Comparison of ENCODE assay signal across 14 cellular contexts in genomic region chr1:35691571-35692220, GRCh38. TPM values are rescaled to one million over a fixed set of nuclear protein-coding genes. Genes with fewer than 3 reads are reported as not detected.
DNase-seq lines count a peak whose midpoint lies in the region; FAIRE-seq and TF ChIP-seq lines count a peak whose summit lies in the region.
"Had no signal": no experiment of that assay in that cellular context is flagged by ENCODE, and none has a peak within 500 bp of the region (broad histone marks: within the 10 kb centered on the region; RNA-seq: fewer than 3 reads in every experiment).

No MANE protein-coding gene starts in this region.

- H4K5ac ChIP-seq in H1 (ENCODE audit: insufficient read length, low read depth, low read length): no peak overlapping the region

- H2BK5ac ChIP-seq in H1 (ENCODE audit: low read depth, low read length): no peak overlapping the region

- H3K36me3 Mint-ChIP-seq in activated T-cell treated with anti-CD3 and anti-CD28 coated beads, Interleukin-2, amount 50 U/mL, for 24 hours (ENCODE audit: low read depth): no peaks in the 10 kb centered on the region
- H3K36me3 Mint-ChIP-seq: CD4-positive, alpha-beta memory T cell had no signal

- no peak overlapping the region for H3K56ac ChIP-seq in H1 (replicated peaks; ENCODE audit: insufficient read length, low read depth, low read length)

- H3K79me2 ChIP-seq in H1 (ENCODE audit: control insufficient read depth in 1 of 2, insufficient read depth in 2 of 2, low read length in 2 of 2): no peaks in the 10 kb centered on the region

- no peak overlapping the region for H2BK15ac ChIP-seq in H1 (ENCODE audit: low read length)

- no peaks in the 10 kb centered on the region for H3K9me3 ChIP-seq in H1 (ENCODE audit: insufficient read depth in 2 of 2, low read depth in 1 of 2, low read length in 1 of 2)

- peaks cover 2 to 14% (median 5%) of the 10 kb centered on the region in 4 experiments; a peak in 6 of 7 replicates for H3K4me1 ChIP-seq in H1 (replicated peaks in 1 of 4; ENCODE audit: control insufficient read depth in 3 of 4, insufficient read depth in 4 of 4, low read length in 3 of 4)

- H4K20me1 ChIP-seq in H1 (replicated peaks in 1 of 2; ENCODE audit: control insufficient read depth in 1 of 2, insufficient read depth in 2 of 2, low read length in 2 of 2): no peaks in the 10 kb centered on the region

- H2BK120ac ChIP-seq in H1 (replicated peaks; ENCODE audit: low read depth, low read length): no peak overlapping the region

- no peak overlapping the region for H3K4ac ChIP-seq in H1 (replicated peaks; ENCODE audit: insufficient read length, low read depth, low read length)

- H3K79me1 ChIP-seq in H1 (ENCODE audit: low read depth, low read length): no peaks in the 10 kb centered on the region

- no peaks in the 10 kb centered on the region for H3K4me1 Mint-ChIP-seq in activated T-cell treated with anti-CD3 and anti-CD28 coated beads, Interleukin-2, amount 50 U/mL, for 24 hours (ENCODE audit: low read depth)
- H3K4me1 Mint-ChIP-seq: CD4-positive, alpha-beta memory T cell had no signal

- H3K9me3 Mint-ChIP-seq in activated T-cell treated with anti-CD3 and anti-CD28 coated beads, Interleukin-2, amount 50 U/mL, for 24 hours: no peaks in the 10 kb centered on the region
- H3K9me3 Mint-ChIP-seq: CD4-positive, alpha-beta memory T cell; T-helper 1 cell treated with Interleukin-12 subunit alpha and Interleukin-12 subunit beta and Interleukin-4 antibody, amounts not matched to agents 30 μg/mL and 1 μg/mL, for 36 hours had no signal

- H3K27ac ChIP-seq in H1 (ENCODE audit: low read depth, low read length): no peak overlapping the region
- H3K27ac ChIP-seq: 22Rv1 had no signal

- H2BK12ac ChIP-seq in H1 (ENCODE audit: low read depth, low read length): 0 out of 2 replicates have a peak overlapping the region, but pooled peaks have one; percentile 9

- H3K36me3 ChIP-seq in H1 (ENCODE audit: control insufficient read depth in 2 of 4, insufficient read depth in 4 of 4, low read length in 3 of 4): no peaks in the 10 kb centered on the region

- H3K14ac ChIP-seq in H1 (ENCODE audit: insufficient read length): no peak overlapping the region

- H3K27me3 Mint-ChIP-seq in activated T-cell treated with anti-CD3 and anti-CD28 coated beads, Interleukin-2, amount 50 U/mL, for 24 hours: peaks cover 8% of the 10 kb centered on the region

- TF ChIP-seq EP300 in H1 (IDR thresholded peaks at IDR 0.05; ENCODE audit: borderline replicate concordance in 1 of 2, low read depth in 2 of 2, low read length in 2 of 2): no peak

- no peak overlapping the region for H3K23ac ChIP-seq in H1 (ENCODE audit: insufficient read length)

- H3K23me2 ChIP-seq in H1 (ENCODE audit: low read depth, low read length): no peaks in the 10 kb centered on the region

- no peak overlapping the region for H4K91ac ChIP-seq in H1 (replicated peaks; ENCODE audit: insufficient read length, low read length)

- H3K27ac Mint-ChIP-seq in activated T-cell treated with anti-CD3 and anti-CD28 coated beads, Interleukin-2, amount 50 U/mL, for 24 hours: no peak overlapping the region
- H3K27ac Mint-ChIP-seq: CD4-positive, alpha-beta memory T cell; T-helper 1 cell treated with Interleukin-12 subunit alpha and Interleukin-12 subunit beta and Interleukin-4 antibody, amounts not matched to agents 30 μg/mL and 1 μg/mL, for 36 hours had no signal

- FAIRE-seq in H1 (lab: Jason Lieb, UNC): no peak

- TF ChIP-seq CTCF in H1 (IDR thresholded peaks at IDR 0.05; ENCODE audit: control extremely low read depth in 1 of 3, insufficient read depth in 1 of 3, low read depth in 1 of 3, low read length in 3 of 3): no peak

- no peak overlapping the region for H2BK20ac ChIP-seq in H1 (ENCODE audit: low read length)

- DNase-seq in DMS 273 (lab: John Stamatoyannopoulos, UW; ENCODE audit: unreplicated experiment) (peak; percentile 17), DMS 273 treated with DMSO at 0.1 percent for 48 hours (lab: John Stamatoyannopoulos, UW) (no peak), DMS79 (lab: John Stamatoyannopoulos, UW) (peak; percentile 44), NCI-H2196 treated with DMSO at 0.1 percent for 48 hours (lab: John Stamatoyannopoulos, UW; ENCODE audit: unreplicated experiment) (peak; percentile 11), H1 (ENCODE audit: low read depth in 1 of 2, low spot score in 2 of 2) (no peak), NCI-H345 (lab: John Stamatoyannopoulos, UW) (no peak)
- DNase-seq in activated T-cell treated with anti-CD3 and anti-CD28 coated beads, Interleukin-2, amount 50 U/mL, for 24 hours: no peak
- no peak for DNase-seq in stimulated activated CD8-positive, alpha-beta memory T cell treated with anti-CD3 and anti-CD28 coated beads, Interleukin-4, amount 100 ng/mL, for 48 hours
- DNase-seq: CD4-positive, alpha-beta memory T cell; Karpas-422; MM.1S; NCI-H1930 had no signal

- peak overlapping the region; percentile 53; the same call in 1 of the 2 replicates for H3K18ac ChIP-seq in H1 (ENCODE audit: extremely low read depth, low read length)

- H2AFZ ChIP-seq in H1 (ENCODE audit: low read length): no peak overlapping the region

- TF ChIP-seq POLR2A in H1 (IDR thresholded peaks at IDR 0.05; ENCODE audit: control extremely low read depth in 1 of 2, low read depth in 2 of 2, low read length in 2 of 2): no peak

- no peak overlapping the region; the same call in 1 of the 2 replicates for H4K8ac ChIP-seq in H1 (ENCODE audit: extremely low read depth, insufficient read depth, low read length)

- no peak for TF ChIP-seq RAD21 in H1 (IDR thresholded peaks at IDR 0.05 in 1 of 2, conservative IDR thresholded peaks at IDR 0.05 in 1 of 2; ENCODE audit: low read depth in 2 of 2, low read length in 2 of 2)

- CTCF ChIA-PET in H1 (lab: Charles Lee; ENCODE audit: partially characterized antibody): interaction anchor here (0.9 to 5.3 kb wide), 5 partner anchors 8 to 46 kb away, joined by 3 to 29 read pairs (median 3); no protein-coding TSS in a partner anchor

- H2AK5ac ChIP-seq in H1 (ENCODE audit: low read depth, low read length): no peak overlapping the region

- H3K9ac ChIP-seq in H1 (replicated peaks in 1 of 4; ENCODE audit: extremely low read depth in 1 of 4, low read depth in 3 of 4, low read length in 3 of 4): no peak overlapping the region

- POLR2A ChIA-PET in H1 (lab: Charles Lee; ENCODE audit: partially characterized antibody): interaction anchor here (0.7 to 3.2 kb wide), 8 partner anchors 8 to 107 kb away, joined by 3 to 11 read pairs (median 4); partner anchors contain the start of gene C1orf216

- WGBS in H1 (ENCODE audit: extremely low coverage in 1 of 2, insufficient coverage in 1 of 2, insufficient read length in 1 of 2, insufficient replicate concordance in 2 of 2, low coverage in 1 of 2, low lambda C conversion rate in 2 of 2, missing lambda C conversion rate in 1 of 2), 2 experiments: 85% methylated on average over 8 of the region's 8 CpGs; no CpG with 5 or more reads in 1 of the 2 experiments

- H3K27me3 ChIP-seq in H1 (replicated peaks in 1 of 4; ENCODE audit: control insufficient read depth in 3 of 4, extremely low read depth in 1 of 4, insufficient read depth in 3 of 4, low read length in 3 of 4): no peaks in the 10 kb centered on the region

- H3K4me3 ChIP-seq in H1 (ENCODE audit: extremely low read depth in 1 of 4, insufficient read depth in 2 of 4, low read depth in 3 of 4, low read length in 4 of 4): no peak overlapping the region

- no peak overlapping the region for H3K4me3 Mint-ChIP-seq in activated T-cell treated with anti-CD3 and anti-CD28 coated beads, Interleukin-2, amount 50 U/mL, for 24 hours
- H3K4me3 Mint-ChIP-seq: CD4-positive, alpha-beta memory T cell; T-helper 1 cell treated with Interleukin-12 subunit alpha and Interleukin-12 subunit beta and Interleukin-4 antibody, amounts not matched to agents 30 μg/mL and 1 μg/mL, for 36 hours had no signal

- H3K4me2 ChIP-seq in H1 (ENCODE audit: insufficient read depth in 1 of 2, low read depth in 2 of 2, low read length in 2 of 2): peak overlapping the region; percentile 13 to 52; a peak in 2 of 4 replicates

TF ChIP-seq in H1, 55 proteins besides CTCF, POLR2A, EP300 and RAD21 (continues in another document):
- no peak for TF ChIP-seq CHD1 (IDR thresholded peaks at IDR 0.05; ENCODE audit: low read depth, low read length)
- TF ChIP-seq SRF (IDR thresholded peaks at IDR 0.05; ENCODE audit: low read depth, low read length): no peak
- TF ChIP-seq HDAC6 (IDR thresholded peaks at IDR 0.05; ENCODE audit: low read depth, low read length): no peak
- no peak for TF ChIP-seq NANOG (IDR thresholded peaks at IDR 0.05; ENCODE audit: insufficient read depth, low read depth, low read length, poor library complexity, severe bottlenecking)
- TF ChIP-seq EZH2 (IDR thresholded peaks at IDR 0.05; ENCODE audit: low read depth, low read length, severe bottlenecking): no peak
- TF ChIP-seq HDAC2 (IDR thresholded peaks at IDR 0.05; ENCODE audit: borderline replicate concordance in 1 of 2, low read depth in 2 of 2, low read length in 2 of 2): no peak

RNA-seq across cellular contexts. Expression of gene C1orf216, which starts 27.0 kb away (rescaled TPM):
- total RNA-seq in H1 (2021; fragmentation: NEBNext Ultra II Directional; extraction: Animal tissue kit (Norgen Biotek cat#: 25700)): 10.8 and 12.8 TPM in 2 replicates
- polyA plus RNA-seq in H1 (2011; rRNA removed): 7.3 and 7.5 TPM in 2 replicates
- 11.7 TPM for polyA plus RNA-seq in H1 (2011; cell fraction: cytosol; rRNA removed)
- 10.3 TPM for polyA plus RNA-seq in H1 (2011; cell fraction: nucleus; rRNA removed)
- 12.2 to 13.3 TPM (median 12.6 TPM) in 4 replicates for polyA plus RNA-seq in H1 (2012, experiment 1 of 2)
- polyA plus RNA-seq in H1 (2012, experiment 2 of 2): 5.7 TPM
- 3.8 TPM for polyA plus RNA-seq in H1 (2013, experiment 1 of 2)
- polyA plus RNA-seq in H1 (2013, experiment 2 of 2): 3.6 TPM
- 13.0 and 13.7 TPM in 2 replicates for polyA minus RNA-seq in H1 (2011; rRNA and poly(A)+ RNA removed)
- 7.0 TPM for polyA minus RNA-seq in H1 (2011; cell fraction: cytosol; rRNA and poly(A)+ RNA removed)
- polyA minus RNA-seq in H1 (2011; cell fraction: nucleus; rRNA and poly(A)+ RNA removed): 6.8 TPM

RNA-seq across cellular contexts. Expression of gene PSMB2, which starts 50.4 kb away (rescaled TPM):
- total RNA-seq in H1 (2021; fragmentation: NEBNext Ultra II Directional; extraction: Animal tissue kit (Norgen Biotek cat#: 25700)): 88.2 and 91.4 TPM in 2 replicates
- polyA plus RNA-seq in H1 (2011; rRNA removed): 94.0 and 101 TPM in 2 replicates
- 67.5 TPM for polyA plus RNA-seq in H1 (2011; cell fraction: cytosol; rRNA removed)
- 60.6 TPM for polyA plus RNA-seq in H1 (2011; cell fraction: nucleus; rRNA removed)
- polyA plus RNA-seq in H1 (2012, experiment 1 of 2): 90.8 to 102 TPM (median 101 TPM) in 4 replicates
- polyA plus RNA-seq in H1 (2012, experiment 2 of 2): 71.5 TPM
- polyA plus RNA-seq in H1 (2013, experiment 1 of 2): 157 TPM
- polyA plus RNA-seq in H1 (2013, experiment 2 of 2): 164 TPM
- polyA minus RNA-seq in H1 (2011; rRNA and poly(A)+ RNA removed): 59.7 and 62.8 TPM in 2 replicates
- polyA minus RNA-seq in H1 (2011; cell fraction: cytosol; rRNA and poly(A)+ RNA removed): 41.5 TPM
- 22.3 TPM for polyA minus RNA-seq in H1 (2011; cell fraction: nucleus; rRNA and poly(A)+ RNA removed)

Comparison
In these comparisons a context has a peak if more than half of its experiments do, and no peak if none do; other contexts are left out.
1. DNase-seq: peak in DMS 273 (single experiment), DMS79 (single experiment) and NCI-H2196 treated with DMSO at 0.1 percent for 48 hours (single experiment); none in DMS 273 treated with DMSO at 0.1 percent for 48 hours (single experiment), H1 (0 of 2), activated T-cell treated with anti-CD3 and anti-CD28 coated beads, Interleukin-2, amount 50 U/mL, for 24 hours (single experiment), stimulated activated CD8-positive, alpha-beta memory T cell treated with anti-CD3 and anti-CD28 coated beads, Interleukin-4, amount 100 ng/mL, for 48 hours (single experiment) and NCI-H345 (single experiment).